Comparison of ENCODE assay signal across 20 cellular contexts in genomic region chr6:50899306-50899840, GRCh38.
"Had no signal": no experiment of that assay in that cellular context is flagged by ENCODE, and none has a peak within 500 bp of the region (broad histone marks: within the 10 kb centered on the region; RNA-seq: fewer than 3 reads in every experiment).

No MANE protein-coding gene starts in this region.

- H3K4me1 ChIP-seq: body of pancreas, left ventricle myocardium inferior, parathyroid adenoma, transverse colon, vagina had no signal

- DNase-seq: activated CD4-positive, alpha-beta T cell treated with anti-CD3 and anti-CD28 coated beads, Interleukin-2, amount 10 ng/mL, durations not matched to agents 7 days and 5 days; activated CD4-positive, CD25-positive, alpha-beta regulatory T cell; activated CD8-positive, alpha-beta memory T cell treated with anti-CD3 and anti-CD28 coated beads for 24 hours; activated naive CD8-positive, alpha-beta T cell treated with anti-CD3 and anti-CD28 coated beads for 36 hours; amygdala; body of pancreas; effector memory CD8-positive, alpha-beta T cell; hypothalamus; left ventricle myocardium inferior; mucosa of descending colon; naive thymus-derived CD4-positive, alpha-beta T cell; stimulated activated CD4-positive, alpha-beta T cell treated with anti-CD3 and anti-CD28 coated beads, Interleukin-15, amount 100 ng/mL, for 24 hours; stimulated activated CD4-positive, alpha-beta T cell treated with anti-CD3 and anti-CD28 coated beads, Interleukin-4, amount 100 ng/mL, for 1 hour; stimulated activated naive CD4-positive, alpha-beta T cell; substantia nigra; transverse colon had no signal

- H3K4me3 ChIP-seq: body of pancreas, left ventricle myocardium inferior, mucosa of descending colon, skin epidermis, transverse colon, vagina had no signal

- H3K27ac ChIP-seq: body of pancreas, epithelial cell of prostate, left ventricle myocardium inferior, parathyroid adenoma, skin epidermis, transverse colon, vagina had no signal

- H3K36me3 ChIP-seq: left ventricle myocardium inferior, transverse colon, vagina had no signal

- ATAC-seq: body of pancreas; effector memory CD8-positive, alpha-beta T cell; mucosa of descending colon; naive thymus-derived CD4-positive, alpha-beta T cell had no signal

- H3K9me3 ChIP-seq: body of pancreas, mucosa of descending colon, transverse colon, vagina had no signal

- H3K9ac ChIP-seq: parathyroid adenoma had no signal

- H2AFZ ChIP-seq: parathyroid adenoma had no signal

- H3K27me3 ChIP-seq: body of pancreas, transverse colon, vagina had no signal
